8 cellular contexts compared by ENCODE assay signal in the genomic region with DNA sequence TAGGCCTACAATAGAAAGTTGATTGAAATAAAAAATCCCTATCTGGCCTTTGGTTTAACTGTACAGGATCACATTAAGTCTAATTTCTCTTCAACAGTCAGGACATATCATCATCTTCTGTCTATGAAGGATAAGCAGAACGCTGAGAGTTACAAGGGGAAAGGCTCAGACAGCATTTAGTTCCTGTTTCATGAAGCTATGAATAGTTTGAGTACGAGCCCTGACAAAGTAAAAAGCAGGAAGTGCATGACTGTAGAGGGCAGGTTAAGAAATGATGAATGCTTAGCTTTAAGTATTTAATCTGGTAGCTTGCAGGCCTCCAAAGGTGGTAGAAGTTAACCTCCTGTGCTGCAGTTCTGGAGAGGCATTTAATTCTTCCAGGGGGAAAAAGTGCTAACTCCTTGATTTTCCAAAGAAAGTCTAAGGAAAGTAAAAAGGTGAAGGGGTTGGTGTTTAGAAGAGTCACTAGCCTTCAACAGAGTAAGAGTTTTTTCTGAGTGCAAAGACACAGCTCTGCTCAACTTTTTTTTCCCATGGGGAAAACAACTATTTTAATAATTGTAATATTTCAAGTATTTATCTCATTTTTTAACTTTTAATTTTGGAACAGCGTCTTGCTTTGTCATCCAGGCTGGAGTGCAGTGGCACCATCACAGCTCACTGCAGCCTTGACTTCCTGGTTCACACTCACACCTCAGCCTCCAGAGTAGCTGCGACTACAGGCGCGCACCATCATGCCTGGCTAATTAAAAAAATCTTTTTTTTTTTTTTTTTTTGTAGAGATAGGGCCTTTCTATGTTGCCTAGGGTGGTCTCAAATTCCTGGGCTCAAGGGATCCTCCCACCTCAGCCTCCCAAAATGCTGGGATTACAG.
DNase-seq lines count a peak whose midpoint lies in the region; ATAC-seq and TF ChIP-seq lines count a peak whose summit lies in the region.

No MANE protein-coding gene starts in this region.

- H3K9me2 ChIP-seq in GM23248 (ENCODE audit: insufficient read depth), result no peaks in the 10 kb centered on the region

- peak overlapping the region; percentile 77 for H3K27ac Mint-ChIP-seq in CD8-positive, alpha-beta T cell
- peak overlapping the region; percentile 66 for H3K27ac Mint-ChIP-seq in activated naive CD8-positive, alpha-beta T cell treated with anti-CD3 and anti-CD28 coated beads, Interleukin-2, amount 10 ng/mL, durations not matched to agents 7 days and 5 days

- intact Hi-C loops in CD8-positive, alpha-beta T cell (cut with DNase I, micrococcal nuclease), result no loop called here

- peak; percentile 57 for ATAC-seq in CD8-positive, alpha-beta T cell
- ATAC-seq in GM19467 (IDR thresholded peaks at IDR 0.05; ENCODE audit: unreplicated experiment) (peak; percentile 94), HG03469 (IDR thresholded peaks at IDR 0.05; ENCODE audit: unreplicated experiment) (peak; percentile 96)
- ATAC-seq in activated naive CD8-positive, alpha-beta T cell treated with anti-CD3 and anti-CD28 coated beads, Interleukin-2, amount 10 ng/mL, durations not matched to agents 7 days and 5 days (ENCODE audit: low read depth), result peak; percentile 91

- H3K4me1 Mint-ChIP-seq in CD8-positive, alpha-beta T cell (ENCODE audit: low read depth), result peaks cover 8% of the 10 kb centered on the region
- peaks cover 8% of the 10 kb centered on the region for H3K4me1 Mint-ChIP-seq in activated naive CD8-positive, alpha-beta T cell treated with anti-CD3 and anti-CD28 coated beads, Interleukin-2, amount 10 ng/mL, durations not matched to agents 7 days and 5 days

- H3F3A ChIP-seq in GM23248 (ENCODE audit: insufficient read depth), result peaks cover 9% of the 10 kb centered on the region; the same call in 1 of the 2 replicates

- POLR2A ChIA-PET in CD8-positive, alpha-beta T cell (lab: Charles Lee), result interaction anchor here (0.6 kb wide), 1 partner anchor 24 kb away, joined by 3 read pairs; no protein-coding TSS in a partner anchor
- POLR2A ChIA-PET in activated naive CD8-positive, alpha-beta T cell treated with anti-CD3 and anti-CD28 coated beads, Interleukin-2, amount 10 ng/mL, durations not matched to agents 7 days and 5 days (lab: Charles Lee), result interaction anchor here (0.7 kb wide), 1 partner anchor 27 kb away, joined by 4 read pairs; no protein-coding TSS in a partner anchor

- CTCF ChIA-PET in CD8-positive, alpha-beta T cell (lab: Charles Lee), result no interaction called here

- DNase-seq in CD8-positive, alpha-beta T cell, result no peak
- no peak for DNase-seq in activated naive CD8-positive, alpha-beta T cell treated with anti-CD3 and anti-CD28 coated beads, Interleukin-2, amount 10 ng/mL, durations not matched to agents 7 days and 5 days
- no peak for DNase-seq in NCI-H2081 treated with DMSO at 0.1 percent for 48 hours (lab: John Stamatoyannopoulos, UW)
- DNase-seq in GM23248, result no peak
- no peak for DNase-seq in NCI-H2107 treated with DMSO at 0.1 percent for 48 hours (lab: John Stamatoyannopoulos, UW; ENCODE audit: unreplicated experiment)

- 96 to 98% methylated on average over 6 of the region's 6 CpGs for WGBS in GM23248 (ENCODE audit: low coverage in 1 of 2, low lambda C conversion rate in 2 of 2, missing lambda C conversion rate in 2 of 2), 2 experiments

- H3K4me3 Mint-ChIP-seq in CD8-positive, alpha-beta T cell, result peak overlapping the region; percentile 23
- H3K4me3 Mint-ChIP-seq in activated naive CD8-positive, alpha-beta T cell treated with anti-CD3 and anti-CD28 coated beads, Interleukin-2, amount 10 ng/mL, durations not matched to agents 7 days and 5 days, result peak overlapping the region; percentile 17

- TF ChIP-seq CTCF in CD8-positive, alpha-beta T cell (IDR thresholded peaks at IDR 0.05), result no peak

- no peak overlapping the region for H2AFZ ChIP-seq in GM23248

- no peaks in the 10 kb centered on the region for H3K79me2 ChIP-seq in GM23248 (ENCODE audit: insufficient read depth)

- H3K4me2 ChIP-seq in GM23248 (ENCODE audit: unreplicated experiment), result no peak overlapping the region

- no peaks in the 10 kb centered on the region for H3K36me3 ChIP-seq in CD8-positive, alpha-beta T cell (ENCODE audit: insufficient read depth, low read length)
- H3K36me3 ChIP-seq in muscle layer of colon (ENCODE audit: insufficient read depth, low read length), result peaks cover 4% of the 10 kb centered on the region
- peaks cover 19% of the 10 kb centered on the region for H3K36me3 ChIP-seq in GM23248 (ENCODE audit: low read depth)

- H3K27me3 Mint-ChIP-seq in CD8-positive, alpha-beta T cell (ENCODE audit: low read depth), result no peaks in the 10 kb centered on the region
- no peaks in the 10 kb centered on the region for H3K27me3 Mint-ChIP-seq in activated naive CD8-positive, alpha-beta T cell treated with anti-CD3 and anti-CD28 coated beads, Interleukin-2, amount 10 ng/mL, durations not matched to agents 7 days and 5 days

- no peak overlapping the region for H3K9ac ChIP-seq in muscle layer of colon (ENCODE audit: low read length)
- H3K9ac ChIP-seq in GM23248, result no peak overlapping the region

- H3K4me1 ChIP-seq in CD8-positive, alpha-beta T cell (ENCODE audit: insufficient read depth, low read length), result peaks cover 3% of the 10 kb centered on the region
- H3K4me1 ChIP-seq in muscle layer of colon (ENCODE audit: insufficient read depth, low read length) (no peaks in the 10 kb centered on the region), GM23248 (ENCODE audit: insufficient read depth) (0 out of 2 replicates have a peak, but pooled peaks cover 3% of the 10 kb centered on the region)

- H3K9me3 Mint-ChIP-seq in CD8-positive, alpha-beta T cell, result no peaks in the 10 kb centered on the region
- peaks cover 4% of the 10 kb centered on the region for H3K9me3 Mint-ChIP-seq in activated naive CD8-positive, alpha-beta T cell treated with anti-CD3 and anti-CD28 coated beads, Interleukin-2, amount 10 ng/mL, durations not matched to agents 7 days and 5 days

- no peaks in the 10 kb centered on the region for H4K20me1 ChIP-seq in GM23248 (ENCODE audit: insufficient read depth)

- peaks cover 23% of the 10 kb centered on the region for H3K36me3 Mint-ChIP-seq in CD8-positive, alpha-beta T cell
- peaks cover 23% of the 10 kb centered on the region for H3K36me3 Mint-ChIP-seq in activated naive CD8-positive, alpha-beta T cell treated with anti-CD3 and anti-CD28 coated beads, Interleukin-2, amount 10 ng/mL, durations not matched to agents 7 days and 5 days

- no peak overlapping the region for H3K27ac ChIP-seq in CD8-positive, alpha-beta T cell (ENCODE audit: low read depth, low read length)
- H3K27ac ChIP-seq in muscle layer of colon (ENCODE audit: low read depth, low read length) (peak overlapping the region; percentile 12), GM23248 (no peak overlapping the region)

- H3K27me3 ChIP-seq in CD8-positive, alpha-beta T cell (ENCODE audit: insufficient read depth, low read length), result no peaks in the 10 kb centered on the region
- H3K27me3 ChIP-seq in muscle layer of colon (ENCODE audit: control insufficient read depth in 1 of 2, insufficient read depth in 2 of 2, low read length in 2 of 2) (no peaks in the 10 kb centered on the region), GM23248 (replicated peaks; ENCODE audit: insufficient read depth) (no peaks in the 10 kb centered on the region)

- H3K9me3 ChIP-seq in CD8-positive, alpha-beta T cell (ENCODE audit: low read length), result no peaks in the 10 kb centered on the region
- H3K9me3 ChIP-seq in muscle layer of colon (ENCODE audit: low read length) (no peaks in the 10 kb centered on the region), GM23248 (ENCODE audit: low read depth) (no peaks in the 10 kb centered on the region)

- H3K4me3 ChIP-seq in CD8-positive, alpha-beta T cell (ENCODE audit: low read depth, low read length), result no peak overlapping the region
- H3K4me3 ChIP-seq in muscle layer of colon (ENCODE audit: low read depth in 1 of 2, low read length in 2 of 2) (no peak overlapping the region), GM23248 (no peak overlapping the region)

- in situ Hi-C loops in GM23248 (cut with MboI), result no loop called here
